In the genomic region with DNA sequence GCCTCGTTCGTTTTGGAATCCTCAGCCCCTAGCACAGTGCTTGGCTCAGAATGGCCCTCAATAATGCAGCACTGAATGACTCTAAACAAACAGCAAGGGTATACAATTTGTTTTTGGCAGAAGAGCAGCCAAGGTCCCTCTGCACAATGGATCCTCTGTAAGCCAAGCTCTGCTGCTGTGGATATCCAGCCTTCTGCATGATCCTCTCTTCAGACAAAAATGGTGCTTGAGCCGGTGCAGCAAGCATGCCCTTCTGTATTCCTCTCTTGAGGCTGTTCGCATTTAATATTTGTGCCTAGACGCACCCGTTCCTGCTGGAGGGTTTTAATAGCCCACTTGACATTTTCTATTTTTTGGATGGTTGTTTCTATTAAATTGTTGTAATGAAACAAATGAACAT, we compare ENCODE assay signal across 1 cellular context.
TF ChIP-seq lines count a peak whose summit lies in the region.

No MANE protein-coding gene starts in this region.

TF ChIP-seq in H1, 55 proteins besides CTCF, POLR2A, EP300 and RAD21 (continued from another document):
- TF ChIP-seq, protein P1, sequence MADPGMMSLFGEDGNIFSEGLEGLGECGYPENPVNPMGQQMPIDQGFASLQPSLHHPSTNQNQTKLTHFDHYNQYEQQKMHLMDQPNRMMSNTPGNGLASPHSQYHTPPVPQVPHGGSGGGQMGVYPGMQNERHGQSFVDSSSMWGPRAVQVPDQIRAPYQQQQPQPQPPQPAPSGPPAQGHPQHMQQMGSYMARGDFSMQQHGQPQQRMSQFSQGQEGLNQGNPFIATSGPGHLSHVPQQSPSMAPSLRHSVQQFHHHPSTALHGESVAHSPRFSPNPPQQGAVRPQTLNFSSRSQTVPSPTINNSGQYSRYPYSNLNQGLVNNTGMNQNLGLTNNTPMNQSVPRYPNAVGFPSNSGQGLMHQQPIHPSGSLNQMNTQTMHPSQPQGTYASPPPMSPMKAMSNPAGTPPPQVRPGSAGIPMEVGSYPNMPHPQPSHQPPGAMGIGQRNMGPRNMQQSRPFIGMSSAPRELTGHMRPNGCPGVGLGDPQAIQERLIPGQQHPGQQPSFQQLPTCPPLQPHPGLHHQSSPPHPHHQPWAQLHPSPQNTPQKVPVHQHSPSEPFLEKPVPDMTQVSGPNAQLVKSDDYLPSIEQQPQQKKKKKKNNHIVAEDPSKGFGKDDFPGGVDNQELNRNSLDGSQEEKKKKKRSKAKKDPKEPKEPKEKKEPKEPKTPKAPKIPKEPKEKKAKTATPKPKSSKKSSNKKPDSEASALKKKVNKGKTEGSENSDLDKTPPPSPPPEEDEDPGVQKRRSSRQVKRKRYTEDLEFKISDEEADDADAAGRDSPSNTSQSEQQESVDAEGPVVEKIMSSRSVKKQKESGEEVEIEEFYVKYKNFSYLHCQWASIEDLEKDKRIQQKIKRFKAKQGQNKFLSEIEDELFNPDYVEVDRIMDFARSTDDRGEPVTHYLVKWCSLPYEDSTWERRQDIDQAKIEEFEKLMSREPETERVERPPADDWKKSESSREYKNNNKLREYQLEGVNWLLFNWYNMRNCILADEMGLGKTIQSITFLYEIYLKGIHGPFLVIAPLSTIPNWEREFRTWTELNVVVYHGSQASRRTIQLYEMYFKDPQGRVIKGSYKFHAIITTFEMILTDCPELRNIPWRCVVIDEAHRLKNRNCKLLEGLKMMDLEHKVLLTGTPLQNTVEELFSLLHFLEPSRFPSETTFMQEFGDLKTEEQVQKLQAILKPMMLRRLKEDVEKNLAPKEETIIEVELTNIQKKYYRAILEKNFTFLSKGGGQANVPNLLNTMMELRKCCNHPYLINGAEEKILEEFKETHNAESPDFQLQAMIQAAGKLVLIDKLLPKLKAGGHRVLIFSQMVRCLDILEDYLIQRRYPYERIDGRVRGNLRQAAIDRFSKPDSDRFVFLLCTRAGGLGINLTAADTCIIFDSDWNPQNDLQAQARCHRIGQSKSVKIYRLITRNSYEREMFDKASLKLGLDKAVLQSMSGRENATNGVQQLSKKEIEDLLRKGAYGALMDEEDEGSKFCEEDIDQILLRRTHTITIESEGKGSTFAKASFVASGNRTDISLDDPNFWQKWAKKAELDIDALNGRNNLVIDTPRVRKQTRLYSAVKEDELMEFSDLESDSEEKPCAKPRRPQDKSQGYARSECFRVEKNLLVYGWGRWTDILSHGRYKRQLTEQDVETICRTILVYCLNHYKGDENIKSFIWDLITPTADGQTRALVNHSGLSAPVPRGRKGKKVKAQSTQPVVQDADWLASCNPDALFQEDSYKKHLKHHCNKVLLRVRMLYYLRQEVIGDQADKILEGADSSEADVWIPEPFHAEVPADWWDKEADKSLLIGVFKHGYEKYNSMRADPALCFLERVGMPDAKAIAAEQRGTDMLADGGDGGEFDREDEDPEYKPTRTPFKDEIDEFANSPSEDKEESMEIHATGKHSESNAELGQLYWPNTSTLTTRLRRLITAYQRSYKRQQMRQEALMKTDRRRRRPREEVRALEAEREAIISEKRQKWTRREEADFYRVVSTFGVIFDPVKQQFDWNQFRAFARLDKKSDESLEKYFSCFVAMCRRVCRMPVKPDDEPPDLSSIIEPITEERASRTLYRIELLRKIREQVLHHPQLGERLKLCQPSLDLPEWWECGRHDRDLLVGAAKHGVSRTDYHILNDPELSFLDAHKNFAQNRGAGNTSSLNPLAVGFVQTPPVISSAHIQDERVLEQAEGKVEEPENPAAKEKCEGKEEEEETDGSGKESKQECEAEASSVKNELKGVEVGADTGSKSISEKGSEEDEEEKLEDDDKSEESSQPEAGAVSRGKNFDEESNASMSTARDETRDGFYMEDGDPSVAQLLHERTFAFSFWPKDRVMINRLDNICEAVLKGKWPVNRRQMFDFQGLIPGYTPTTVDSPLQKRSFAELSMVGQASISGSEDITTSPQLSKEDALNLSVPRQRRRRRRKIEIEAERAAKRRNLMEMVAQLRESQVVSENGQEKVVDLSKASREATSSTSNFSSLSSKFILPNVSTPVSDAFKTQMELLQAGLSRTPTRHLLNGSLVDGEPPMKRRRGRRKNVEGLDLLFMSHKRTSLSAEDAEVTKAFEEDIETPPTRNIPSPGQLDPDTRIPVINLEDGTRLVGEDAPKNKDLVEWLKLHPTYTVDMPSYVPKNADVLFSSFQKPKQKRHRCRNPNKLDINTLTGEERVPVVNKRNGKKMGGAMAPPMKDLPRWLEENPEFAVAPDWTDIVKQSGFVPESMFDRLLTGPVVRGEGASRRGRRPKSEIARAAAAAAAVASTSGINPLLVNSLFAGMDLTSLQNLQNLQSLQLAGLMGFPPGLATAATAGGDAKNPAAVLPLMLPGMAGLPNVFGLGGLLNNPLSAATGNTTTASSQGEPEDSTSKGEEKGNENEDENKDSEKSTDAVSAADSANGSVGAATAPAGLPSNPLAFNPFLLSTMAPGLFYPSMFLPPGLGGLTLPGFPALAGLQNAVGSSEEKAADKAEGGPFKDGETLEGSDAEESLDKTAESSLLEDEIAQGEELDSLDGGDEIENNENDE (IDR thresholded peaks at IDR 0.05; ENCODE audit: insufficient replicate concordance, low read length) = no peak
- TF ChIP-seq TCF12 (IDR thresholded peaks at IDR 0.05; ENCODE audit: low read depth, low read length) = no peak
- TF ChIP-seq, protein P2, sequence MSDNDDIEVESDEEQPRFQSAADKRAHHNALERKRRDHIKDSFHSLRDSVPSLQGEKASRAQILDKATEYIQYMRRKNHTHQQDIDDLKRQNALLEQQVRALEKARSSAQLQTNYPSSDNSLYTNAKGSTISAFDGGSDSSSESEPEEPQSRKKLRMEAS (IDR thresholded peaks at IDR 0.05) = no peak
- TF ChIP-seq CREB1 (IDR thresholded peaks at IDR 0.05) = no peak
- TF ChIP-seq HDAC6 (IDR thresholded peaks at IDR 0.05; ENCODE audit: low read depth, low read length) = no peak
- no peak for TF ChIP-seq YY1 (IDR thresholded peaks at IDR 0.05; ENCODE audit: low read depth, low read length)
- TF ChIP-seq TAF7 (optimal IDR thresholded peaks at IDR 0.05; ENCODE audit: borderline replicate concordance, low read depth, low read length) = no peak
- no peak for TF ChIP-seq BRCA1 (IDR thresholded peaks at IDR 0.05; ENCODE audit: low read depth, low read length)
- TF ChIP-seq, protein P3, sequence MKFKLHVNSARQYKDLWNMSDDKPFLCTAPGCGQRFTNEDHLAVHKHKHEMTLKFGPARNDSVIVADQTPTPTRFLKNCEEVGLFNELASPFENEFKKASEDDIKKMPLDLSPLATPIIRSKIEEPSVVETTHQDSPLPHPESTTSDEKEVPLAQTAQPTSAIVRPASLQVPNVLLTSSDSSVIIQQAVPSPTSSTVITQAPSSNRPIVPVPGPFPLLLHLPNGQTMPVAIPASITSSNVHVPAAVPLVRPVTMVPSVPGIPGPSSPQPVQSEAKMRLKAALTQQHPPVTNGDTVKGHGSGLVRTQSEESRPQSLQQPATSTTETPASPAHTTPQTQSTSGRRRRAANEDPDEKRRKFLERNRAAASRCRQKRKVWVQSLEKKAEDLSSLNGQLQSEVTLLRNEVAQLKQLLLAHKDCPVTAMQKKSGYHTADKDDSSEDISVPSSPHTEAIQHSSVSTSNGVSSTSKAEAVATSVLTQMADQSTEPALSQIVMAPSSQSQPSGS (IDR thresholded peaks at IDR 0.05; ENCODE audit: low read length) = no peak
- no peak for TF ChIP-seq RBBP5 (IDR thresholded peaks at IDR 0.05; ENCODE audit: borderline replicate concordance, low read depth, low read length)
- TF ChIP-seq BACH1 (IDR thresholded peaks at IDR 0.05; ENCODE audit: low read length) = no peak
